Comparison of ENCODE assay signal across 1 cellular context in genomic region chr11:78857688-78858087, GRCh38.
TF ChIP-seq lines count a peak whose summit lies in the region.

No MANE protein-coding gene starts in this region.

TF ChIP-seq in IMR-90, 13 proteins besides CTCF, POLR2A, EP300 and RAD21:
- no peak for TF ChIP-seq RCOR1 (IDR thresholded peaks at IDR 0.05; ENCODE audit: insufficient replicate concordance, low read length)
- TF ChIP-seq CHD1 (IDR thresholded peaks at IDR 0.05; ENCODE audit: low read depth, low read length): no peak
- no peak for TF ChIP-seq MXI1 (IDR thresholded peaks at IDR 0.05; ENCODE audit: borderline replicate concordance, low read depth, low read length)
- no peak for TF ChIP-seq MAFK (IDR thresholded peaks at IDR 0.05; ENCODE audit: low read depth, low read length)
- no peak for TF ChIP-seq BHLHE40 (IDR thresholded peaks at IDR 0.05; ENCODE audit: low read depth, low read length)
- no peak for TF ChIP-seq ELK1 (IDR thresholded peaks at IDR 0.05; ENCODE audit: borderline replicate concordance, low read depth, low read length)
- no peak for TF ChIP-seq CEBPB (IDR thresholded peaks at IDR 0.05; ENCODE audit: low read depth, low read length)
- TF ChIP-seq FOS (IDR thresholded peaks at IDR 0.05; ENCODE audit: low read depth, low read length): no peak
- no peak for TF ChIP-seq USF2 (IDR thresholded peaks at IDR 0.05; ENCODE audit: low read depth, low read length)
